In the genomic region with DNA sequence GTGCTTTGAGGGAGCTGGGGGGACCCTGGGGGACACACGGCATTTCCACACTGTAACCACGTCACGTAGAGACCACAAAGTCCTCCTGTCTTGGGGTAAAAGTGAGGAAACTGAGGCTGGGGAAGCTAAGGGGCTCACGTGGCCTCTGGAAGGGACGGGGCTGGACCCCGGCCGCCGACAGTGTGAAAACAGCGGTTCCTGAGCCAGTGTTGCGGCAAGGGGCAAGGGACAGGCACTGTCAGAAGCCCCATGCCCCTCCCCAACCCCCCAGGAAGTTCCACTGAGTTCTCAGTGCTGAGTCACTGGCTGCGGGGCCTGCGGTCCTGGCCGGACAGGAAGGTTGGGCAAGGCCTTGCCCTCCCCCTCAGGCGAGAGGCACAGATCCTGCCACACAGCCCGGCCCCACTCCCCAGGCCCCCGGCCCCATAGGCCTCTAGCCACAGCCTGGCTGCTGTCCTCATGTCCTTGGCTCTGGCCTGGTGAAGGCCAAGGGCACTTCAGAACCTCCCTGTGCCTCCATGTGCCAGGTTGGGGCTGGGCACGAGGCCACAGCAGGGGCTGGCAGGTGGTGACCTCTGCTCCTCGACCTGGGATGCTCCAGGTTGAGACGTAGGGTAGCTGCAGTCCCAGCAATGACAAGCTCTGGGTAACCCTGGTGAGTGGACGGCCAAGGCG, we compare ENCODE assay signal across 10 cellular contexts. TPM values are rescaled to one million over a fixed set of nuclear protein-coding genes. Genes with fewer than 3 reads are reported as not detected.
DNase-seq lines count a peak whose midpoint lies in the region; ATAC-seq, FAIRE-seq and TF ChIP-seq lines count a peak whose summit lies in the region.
"Had no signal": no experiment of that assay in that cellular context is flagged by ENCODE, and none has a peak within 500 bp of the region (broad histone marks: within the 10 kb centered on the region; RNA-seq: fewer than 3 reads in every experiment).

No MANE protein-coding gene starts in this region.

- H3K36me3 ChIP-seq in astrocyte (ENCODE audit: insufficient read depth, low read length) (no peaks in the 10 kb centered on the region), upper lobe of right lung (no peaks in the 10 kb centered on the region), HAP-1 (replicated peaks) (no peaks in the 10 kb centered on the region; the same call in 1 of the 2 replicates)

- H3K9me3 Mint-ChIP-seq in activated CD4-positive, alpha-beta T cell treated with anti-CD3 and anti-CD28 coated beads, Interleukin-2, amount 10 ng/mL, durations not matched to agents 24 days and 14 days: no peaks in the 10 kb centered on the region
- H3K9me3 Mint-ChIP-seq in astrocyte (ENCODE audit: unreplicated experiment): no peaks in the 10 kb centered on the region
- H3K9me3 Mint-ChIP-seq: CD4-positive, CD25-positive, alpha-beta regulatory T cell had no signal

- no peak overlapping the region for H3K4me3 Mint-ChIP-seq in activated CD4-positive, alpha-beta T cell treated with anti-CD3 and anti-CD28 coated beads, Interleukin-2, amount 10 ng/mL, durations not matched to agents 24 days and 14 days
- no peak overlapping the region for H3K4me3 Mint-ChIP-seq in astrocyte (ENCODE audit: unreplicated experiment)

- no peaks in the 10 kb centered on the region for H3K36me3 Mint-ChIP-seq in activated CD4-positive, alpha-beta T cell treated with anti-CD3 and anti-CD28 coated beads, Interleukin-2, amount 10 ng/mL, durations not matched to agents 24 days and 14 days (ENCODE audit: low read depth)
- no peaks in the 10 kb centered on the region for H3K36me3 Mint-ChIP-seq in astrocyte (ENCODE audit: low read depth, unreplicated experiment)
- H3K36me3 Mint-ChIP-seq: CD4-positive, CD25-positive, alpha-beta regulatory T cell had no signal

- intact Hi-C loops in activated CD4-positive, alpha-beta T cell treated with anti-CD3 and anti-CD28 coated beads, Interleukin-2, amount 10 ng/mL, durations not matched to agents 24 days and 14 days (cut with micrococcal nuclease): no loop called here
- intact Hi-C loops in upper lobe of right lung (cut with DNase I): no loop called here

- no peaks in the 10 kb centered on the region for H3K79me2 ChIP-seq in astrocyte (ENCODE audit: insufficient read depth, low read length)

- no peak for TF ChIP-seq POLR2A in GM18505 (IDR thresholded peaks at IDR 0.05; ENCODE audit: borderline replicate concordance, extremely low read depth, insufficient read depth, insufficient read length)

- ATAC-seq in upper lobe of right lung (peak; percentile 48), GM18505 (IDR thresholded peaks at IDR 0.05; ENCODE audit: unreplicated experiment) (no peak)

- no peaks in the 10 kb centered on the region for H4K20me1 ChIP-seq in astrocyte (ENCODE audit: insufficient read depth, low read length)

- in situ Hi-C loops in HAP-1 (cut with MboI; ENCODE audit: low sequenced_read_pairs): no loop called here

- H3K9me3 ChIP-seq in astrocyte (ENCODE audit: insufficient read depth, low read depth, low read length) (no peaks in the 10 kb centered on the region), upper lobe of right lung (no peaks in the 10 kb centered on the region), HAP-1 (no peaks in the 10 kb centered on the region)

- DNase-seq in activated CD4-positive, alpha-beta T cell treated with anti-CD3 and anti-CD28 coated beads, Interleukin-2, amount 10 ng/mL, durations not matched to agents 24 days and 14 days: no peak
- no peak for DNase-seq in activated CD4-positive, alpha-beta T cell treated with anti-CD3 and anti-CD28 coated beads for 1 hour
- DNase-seq in astrocyte (ENCODE audit: low read depth): peak; percentile 87
- DNase-seq in kidney tubule cell (ENCODE audit: low spot score): peak; percentile 89
- peak; percentile 87 for DNase-seq in upper lobe of right lung
- no peak for DNase-seq in HAP-1 (ENCODE audit: low spot score in 2 of 2)
- no peak for DNase-seq in activated T-cell treated with anti-CD3 and anti-CD28 coated beads, Interleukin-2, amount 50 U/mL, for 48 hours
- DNase-seq: CD4-positive, CD25-positive, alpha-beta regulatory T cell; NCI-H1930 had no signal

- peak overlapping the region; percentile 93 for H3K27ac ChIP-seq in astrocyte (ENCODE audit: low read depth, low read length)
- H3K27ac ChIP-seq in upper lobe of right lung: peak overlapping the region; percentile 89

- H3K4me1 Mint-ChIP-seq in activated CD4-positive, alpha-beta T cell treated with anti-CD3 and anti-CD28 coated beads, Interleukin-2, amount 10 ng/mL, durations not matched to agents 24 days and 14 days: peaks cover 23% of the 10 kb centered on the region
- H3K4me1 Mint-ChIP-seq in astrocyte (ENCODE audit: low read depth, unreplicated experiment): peaks cover 14% of the 10 kb centered on the region

- H3K27me3 ChIP-seq in astrocyte (ENCODE audit: insufficient read depth, low read length) (no peaks in the 10 kb centered on the region), upper lobe of right lung (no peaks in the 10 kb centered on the region), HAP-1 (ENCODE audit: low read depth) (no peaks in the 10 kb centered on the region)

- H3K4me3 ChIP-seq in astrocyte (ENCODE audit: insufficient read depth, low read depth, low read length) (peak overlapping the region; percentile 28), upper lobe of right lung (no peak overlapping the region), HAP-1 (no peak overlapping the region)

- H3K4me1 ChIP-seq in astrocyte (ENCODE audit: insufficient read depth, low read length) (peaks cover 47% of the 10 kb centered on the region), upper lobe of right lung (peaks cover 40% of the 10 kb centered on the region), HAP-1 (no peaks in the 10 kb centered on the region)

- H3K27ac Mint-ChIP-seq in activated CD4-positive, alpha-beta T cell treated with anti-CD3 and anti-CD28 coated beads, Interleukin-2, amount 10 ng/mL, durations not matched to agents 24 days and 14 days: peak overlapping the region; percentile 34
- H3K27ac Mint-ChIP-seq in astrocyte (ENCODE audit: unreplicated experiment): peak overlapping the region; percentile 97
- H3K27ac Mint-ChIP-seq: CD4-positive, CD25-positive, alpha-beta regulatory T cell had no signal

- TF ChIP-seq CTCF in astrocyte (IDR thresholded peaks at IDR 0.05; ENCODE audit: insufficient read depth, low read depth, low read length) (no peak), upper lobe of right lung (IDR thresholded peaks at IDR 0.05) (no peak)

- peak overlapping the region; percentile 77 for H3K4me2 ChIP-seq in astrocyte (ENCODE audit: low read length)

- H3K9ac ChIP-seq in astrocyte (ENCODE audit: low read length): peak overlapping the region; percentile 76

- H3K27me3 Mint-ChIP-seq in activated CD4-positive, alpha-beta T cell treated with anti-CD3 and anti-CD28 coated beads, Interleukin-2, amount 10 ng/mL, durations not matched to agents 24 days and 14 days: no peaks in the 10 kb centered on the region
- H3K27me3 Mint-ChIP-seq in astrocyte (ENCODE audit: low read depth, unreplicated experiment): no peaks in the 10 kb centered on the region
- H3K27me3 Mint-ChIP-seq: CD4-positive, CD25-positive, alpha-beta regulatory T cell had no signal

- peak overlapping the region; percentile 47 for H2AFZ ChIP-seq in astrocyte (ENCODE audit: low read depth, low read length)

- no peak for FAIRE-seq in astrocyte (lab: Jason Lieb, UNC)

RNA-seq across cellular contexts. Expression of a gene that starts 5.0 kb away (rescaled TPM):
- 56.0 and 58.4 TPM in 2 replicates for total RNA-seq in activated CD4-positive, alpha-beta T cell treated with anti-CD3 and anti-CD28 coated beads, Interleukin-2, amount 10 ng/mL, durations not matched to agents 24 days and 14 days
- total RNA-seq in astrocyte (19.9 and 20.4 TPM in 2 replicates), upper lobe of right lung (50.5 TPM)

RNA-seq across cellular contexts. Expression of a gene that starts 11.2 kb away (rescaled TPM):
- total RNA-seq in activated CD4-positive, alpha-beta T cell treated with anti-CD3 and anti-CD28 coated beads, Interleukin-2, amount 10 ng/mL, durations not matched to agents 24 days and 14 days: 162 and 171 TPM in 2 replicates
- 292 and 385 TPM in 2 replicates for total RNA-seq in astrocyte
- 77.5 TPM for total RNA-seq in upper lobe of right lung

RNA-seq across cellular contexts. Expression of a gene that starts 55.8 kb away (rescaled TPM):
- total RNA-seq in activated CD4-positive, alpha-beta T cell treated with anti-CD3 and anti-CD28 coated beads, Interleukin-2, amount 10 ng/mL, durations not matched to agents 24 days and 14 days: 137 and 146 TPM in 2 replicates
- total RNA-seq in astrocyte: 146 and 153 TPM in 2 replicates
- total RNA-seq in upper lobe of right lung: 150 TPM

Comparison
In these comparisons a context has a peak if more than half of its experiments do, and no peak if none do; other contexts are left out.
1. DNase-seq: peak in astrocyte (single experiment), kidney tubule cell (single experiment) and upper lobe of right lung (single experiment); none in activated CD4-positive, alpha-beta T cell treated with anti-CD3 and anti-CD28 coated beads, Interleukin-2, amount 10 ng/mL, durations not matched to agents 24 days and 14 days (single experiment), activated CD4-positive, alpha-beta T cell treated with anti-CD3 and anti-CD28 coated beads for 1 hour (single experiment), HAP-1 (0 of 2) and activated T-cell treated with anti-CD3 and anti-CD28 coated beads, Interleukin-2, amount 50 U/mL, for 48 hours (0 of 2).